Comparison of ENCODE assay signal across 17 cellular contexts in the genomic region with DNA sequence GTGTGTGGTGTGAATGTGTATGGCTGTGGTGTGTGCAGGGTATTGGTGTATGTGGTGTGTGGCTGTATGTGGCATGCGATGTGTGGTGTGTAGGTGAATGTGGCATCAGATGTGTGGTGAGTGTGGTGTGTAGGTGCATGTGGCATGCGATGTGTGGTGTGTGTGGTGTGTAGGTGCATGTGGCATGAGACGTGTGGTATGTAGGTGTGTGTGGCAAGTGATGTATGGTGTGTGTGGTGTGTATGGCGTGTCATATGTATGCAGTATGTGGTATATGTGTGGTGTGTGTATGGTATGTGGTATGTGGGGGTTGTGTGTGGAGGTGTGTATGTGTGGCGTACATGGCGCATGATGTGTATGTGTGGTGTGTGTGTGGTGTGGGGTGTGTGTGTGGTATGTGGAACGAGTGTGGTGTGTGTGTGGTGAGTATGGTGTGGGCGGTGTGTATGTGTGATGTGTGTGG.
"Had no signal": no experiment of that assay in that cellular context is flagged by ENCODE, and none has a peak within 500 bp of the region (broad histone marks: within the 10 kb centered on the region; RNA-seq: fewer than 3 reads in every experiment).

No MANE protein-coding gene starts in this region.

- H3K9me3 ChIP-seq: body of pancreas, thoracic aorta had no signal

- H3K27ac ChIP-seq: body of pancreas, dorsolateral prefrontal cortex, thoracic aorta had no signal

- H3K9me3 Mint-ChIP-seq: activated CD4-positive, alpha-beta T cell treated with anti-CD3 and anti-CD28 coated beads, Interleukin-2, amount 10 ng/mL, durations not matched to agents 7 days and 5 days; activated naive CD4-positive, alpha-beta T cell treated with anti-CD3 and anti-CD28 coated beads for 36 hours; mesothelial cell of epicardium; nephron; stimulated activated naive CD8-positive, alpha-beta T cell treated with anti-CD3 and anti-CD28 coated beads, Interleukin-15, Interleukin-2, amounts not matched to agents 100 ng/mL and 50 ng/mL, for 24 hours; T-helper 1 cell treated with Interleukin-12 subunit alpha and Interleukin-12 subunit beta and Interleukin-4 antibody, amounts not matched to agents 30 μg/mL and 1 μg/mL, for 36 hours had no signal

- H3K4me1 ChIP-seq: body of pancreas had no signal

- ATAC-seq: activated CD4-positive, CD25-positive, alpha-beta regulatory T cell treated with anti-CD3 and anti-CD28 coated beads, Interleukin-2, amount 50 U/mL, for 24 hours; activated CD8-positive, alpha-beta T cell treated with anti-CD3 and anti-CD28 coated beads, Interleukin-2, amount 10 ng/mL, durations not matched to agents 7 days and 5 days; body of pancreas had no signal

- FAIRE-seq: kidney had no signal

- H3K4me3 Mint-ChIP-seq: activated CD4-positive, alpha-beta T cell treated with anti-CD3 and anti-CD28 coated beads, Interleukin-2, amount 10 ng/mL, durations not matched to agents 7 days and 5 days; activated CD8-positive, alpha-beta T cell treated with anti-CD3 and anti-CD28 coated beads, Interleukin-2, amount 10 ng/mL, durations not matched to agents 7 days and 5 days; activated naive CD4-positive, alpha-beta T cell treated with anti-CD3 and anti-CD28 coated beads for 36 hours; mesothelial cell of epicardium; nephron; stimulated activated naive CD8-positive, alpha-beta T cell treated with anti-CD3 and anti-CD28 coated beads, Interleukin-15, Interleukin-2, amounts not matched to agents 100 ng/mL and 50 ng/mL, for 24 hours; T-helper 1 cell treated with Interleukin-12 subunit alpha and Interleukin-12 subunit beta and Interleukin-4 antibody, amounts not matched to agents 30 μg/mL and 1 μg/mL, for 36 hours had no signal

- H3K27ac Mint-ChIP-seq: activated CD4-positive, alpha-beta T cell treated with anti-CD3 and anti-CD28 coated beads, Interleukin-2, amount 10 ng/mL, durations not matched to agents 7 days and 5 days; activated CD8-positive, alpha-beta T cell treated with anti-CD3 and anti-CD28 coated beads, Interleukin-2, amount 10 ng/mL, durations not matched to agents 7 days and 5 days; activated naive CD4-positive, alpha-beta T cell treated with anti-CD3 and anti-CD28 coated beads for 36 hours; mesothelial cell of epicardium; nephron; stimulated activated naive CD8-positive, alpha-beta T cell treated with anti-CD3 and anti-CD28 coated beads, Interleukin-15, Interleukin-2, amounts not matched to agents 100 ng/mL and 50 ng/mL, for 24 hours; T-helper 1 cell treated with Interleukin-12 subunit alpha and Interleukin-12 subunit beta and Interleukin-4 antibody, amounts not matched to agents 30 μg/mL and 1 μg/mL, for 36 hours had no signal

- DNase-seq: activated CD4-positive, alpha-beta T cell treated with anti-CD3 and anti-CD28 coated beads, Interleukin-2, amount 10 ng/mL, durations not matched to agents 7 days and 5 days; activated CD8-positive, alpha-beta T cell treated with anti-CD3 and anti-CD28 coated beads, Interleukin-2, amount 10 ng/mL, durations not matched to agents 7 days and 5 days; activated naive CD4-positive, alpha-beta T cell treated with anti-CD3 and anti-CD28 coated beads for 36 hours; body of pancreas; caudate nucleus; foreskin melanocyte; nucleus accumbens; retina had no signal

- H3K4me3 ChIP-seq: body of pancreas, dorsolateral prefrontal cortex, lung, thoracic aorta had no signal

- H3K4me1 Mint-ChIP-seq: activated CD4-positive, alpha-beta T cell treated with anti-CD3 and anti-CD28 coated beads, Interleukin-2, amount 10 ng/mL, durations not matched to agents 7 days and 5 days had no signal

- H3K27me3 ChIP-seq: body of pancreas, dorsolateral prefrontal cortex had no signal

- H3K27me3 Mint-ChIP-seq: activated CD4-positive, alpha-beta T cell treated with anti-CD3 and anti-CD28 coated beads, Interleukin-2, amount 10 ng/mL, durations not matched to agents 7 days and 5 days; stimulated activated naive CD8-positive, alpha-beta T cell treated with anti-CD3 and anti-CD28 coated beads, Interleukin-15, Interleukin-2, amounts not matched to agents 100 ng/mL and 50 ng/mL, for 24 hours had no signal
